8 cellular contexts compared by ENCODE assay signal in genomic region chr7:107725138-107725740, GRCh38.
DNase-seq lines count a peak whose midpoint lies in the region; ATAC-seq and TF ChIP-seq lines count a peak whose summit lies in the region.

No MANE protein-coding gene starts in this region.

- peak; percentile 11 for TF ChIP-seq CTCF in GM20000 (IDR thresholded peaks at IDR 0.05; ENCODE audit: extremely low read depth, missing control alignments)
- TF ChIP-seq CTCF in foreskin fibroblast (IDR thresholded peaks at IDR 0.05; ENCODE audit: low read depth, low read length), result peak; percentile 47

- DNase-seq in CD1c-positive myeloid dendritic cell (ENCODE audit: extremely low spot score), result peak; percentile 48
- peak; percentile 67 for DNase-seq in GM20000 (ENCODE audit: low spot score)
- peak; percentile 31 for DNase-seq in NCI-H526 treated with DMSO at 0.1 percent for 48 hours (lab: John Stamatoyannopoulos, UW)
- peak; percentile 9 for DNase-seq in activated T-helper 1 cell treated with Interleukin-2 at 50 U/mL for 16 hours (ENCODE audit: low read depth)
- DNase-seq in foreskin fibroblast, result peak; percentile 30 to 79
- DNase-seq in putamen (ENCODE audit: low spot score), result peak; percentile 42
- DNase-seq in cortex of kidney (lab: John Stamatoyannopoulos, UW), result no peak

- no peak overlapping the region for H3K4me3 ChIP-seq in foreskin fibroblast (ENCODE audit: low read depth in 1 of 2, low read length in 2 of 2)

- ATAC-seq in GM18907 (IDR thresholded peaks at IDR 0.05; ENCODE audit: unreplicated experiment), result no peak
